1 cellular context compared by ENCODE assay signal in the genomic region with DNA sequence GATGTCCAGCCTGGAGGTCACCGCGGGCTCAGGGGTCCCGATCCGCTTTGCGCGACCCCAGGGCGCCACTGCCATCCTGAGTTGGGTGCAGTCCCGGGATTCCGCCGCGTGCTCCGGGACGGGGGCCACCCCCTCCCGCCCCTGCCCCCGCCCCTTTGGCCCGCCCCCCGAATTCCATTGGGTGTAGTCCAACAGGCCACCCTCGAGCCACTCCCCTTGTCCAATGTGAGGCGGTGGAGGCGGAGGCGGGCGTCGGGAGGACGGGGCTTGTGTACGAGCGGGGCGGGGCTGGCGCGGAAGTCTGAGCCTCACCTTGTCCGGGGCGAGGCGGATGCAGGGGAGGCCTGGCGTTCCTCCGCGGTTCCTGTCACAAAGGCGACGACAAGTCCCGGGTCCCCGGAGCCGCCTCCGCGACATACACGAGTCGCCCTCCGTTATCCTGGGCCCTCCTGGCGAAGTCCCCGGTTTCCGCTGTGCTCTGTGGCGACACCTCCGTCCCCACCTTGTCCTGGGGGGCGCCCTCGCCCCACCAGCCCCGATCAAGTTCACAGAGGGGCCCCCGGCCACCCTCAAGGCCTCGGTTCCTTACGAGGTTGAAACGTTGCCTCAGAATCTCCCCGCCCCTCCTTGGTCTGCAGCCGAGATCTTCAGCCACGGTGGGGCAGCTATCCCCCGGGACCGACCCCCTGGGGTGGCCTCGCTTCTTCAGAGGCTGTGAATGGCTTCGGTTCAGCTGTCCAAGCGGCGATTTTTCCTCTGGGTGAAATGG.
TF ChIP-seq lines count a peak whose summit lies in the region.

No MANE protein-coding gene starts in this region.

TF ChIP-seq in HEK293, 187 proteins besides CTCF, POLR2A, EP300 and RAD21 (continued from another document and continues in another):
- TF ChIP-seq, protein P1, sequence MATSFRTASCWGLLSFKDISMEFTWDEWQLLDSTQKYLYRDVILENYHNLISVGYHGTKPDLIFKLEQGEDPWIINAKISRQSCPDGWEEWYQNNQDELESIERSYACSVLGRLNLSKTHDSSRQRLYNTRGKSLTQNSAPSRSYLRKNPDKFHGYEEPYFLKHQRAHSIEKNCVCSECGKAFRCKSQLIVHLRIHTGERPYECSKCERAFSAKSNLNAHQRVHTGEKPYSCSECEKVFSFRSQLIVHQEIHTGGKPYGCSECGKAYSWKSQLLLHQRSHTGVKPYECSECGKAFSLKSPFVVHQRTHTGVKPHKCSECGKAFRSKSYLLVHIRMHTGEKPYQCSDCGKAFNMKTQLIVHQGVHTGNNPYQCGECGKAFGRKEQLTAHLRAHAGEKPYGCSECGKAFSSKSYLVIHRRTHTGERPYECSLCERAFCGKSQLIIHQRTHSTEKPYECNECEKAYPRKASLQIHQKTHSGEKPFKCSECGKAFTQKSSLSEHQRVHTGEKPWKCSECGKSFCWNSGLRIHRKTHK (tag by site-specific recombination; IDR thresholded peaks at IDR 0.05): no peak
- no peak for TF ChIP-seq ZNF292 (tag by site-specific recombination; IDR thresholded peaks at IDR 0.05; ENCODE audit: borderline replicate concordance, low read depth)
- TF ChIP-seq ZNF426 (tag by site-specific recombination; IDR thresholded peaks at IDR 0.05): no peak
- no peak for TF ChIP-seq ZNF626 (tag by site-specific recombination; IDR thresholded peaks at IDR 0.05)
- TF ChIP-seq, protein P2, sequence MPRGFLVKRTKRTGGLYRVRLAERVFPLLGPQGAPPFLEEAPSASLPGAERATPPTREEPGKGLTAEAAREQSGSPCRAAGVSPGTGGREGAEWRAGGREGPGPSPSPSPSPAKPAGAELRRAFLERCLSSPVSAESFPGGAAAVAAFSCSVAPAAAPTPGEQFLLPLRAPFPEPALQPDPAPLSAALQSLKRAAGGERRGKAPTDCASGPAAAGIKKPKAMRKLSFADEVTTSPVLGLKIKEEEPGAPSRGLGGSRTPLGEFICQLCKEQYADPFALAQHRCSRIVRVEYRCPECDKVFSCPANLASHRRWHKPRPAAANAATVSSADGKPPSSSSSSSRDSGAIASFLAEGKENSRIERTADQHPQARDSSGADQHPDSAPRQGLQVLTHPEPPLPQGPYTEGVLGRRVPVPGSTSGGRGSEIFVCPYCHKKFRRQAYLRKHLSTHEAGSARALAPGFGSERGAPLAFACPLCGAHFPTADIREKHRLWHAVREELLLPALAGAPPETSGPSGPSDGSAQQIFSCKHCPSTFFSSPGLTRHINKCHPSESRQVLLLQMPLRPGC (tag by site-specific recombination; IDR thresholded peaks at IDR 0.05): peak; percentile 64
- TF ChIP-seq ZFP69B (tag by site-specific recombination; IDR thresholded peaks at IDR 0.05): peak; percentile 58
- TF ChIP-seq, protein P3, sequence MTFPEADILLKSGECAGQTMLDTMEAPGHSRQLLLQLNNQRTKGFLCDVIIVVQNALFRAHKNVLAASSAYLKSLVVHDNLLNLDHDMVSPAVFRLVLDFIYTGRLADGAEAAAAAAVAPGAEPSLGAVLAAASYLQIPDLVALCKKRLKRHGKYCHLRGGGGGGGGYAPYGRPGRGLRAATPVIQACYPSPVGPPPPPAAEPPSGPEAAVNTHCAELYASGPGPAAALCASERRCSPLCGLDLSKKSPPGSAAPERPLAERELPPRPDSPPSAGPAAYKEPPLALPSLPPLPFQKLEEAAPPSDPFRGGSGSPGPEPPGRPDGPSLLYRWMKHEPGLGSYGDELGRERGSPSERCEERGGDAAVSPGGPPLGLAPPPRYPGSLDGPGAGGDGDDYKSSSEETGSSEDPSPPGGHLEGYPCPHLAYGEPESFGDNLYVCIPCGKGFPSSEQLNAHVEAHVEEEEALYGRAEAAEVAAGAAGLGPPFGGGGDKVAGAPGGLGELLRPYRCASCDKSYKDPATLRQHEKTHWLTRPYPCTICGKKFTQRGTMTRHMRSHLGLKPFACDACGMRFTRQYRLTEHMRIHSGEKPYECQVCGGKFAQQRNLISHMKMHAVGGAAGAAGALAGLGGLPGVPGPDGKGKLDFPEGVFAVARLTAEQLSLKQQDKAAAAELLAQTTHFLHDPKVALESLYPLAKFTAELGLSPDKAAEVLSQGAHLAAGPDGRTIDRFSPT (tag by site-specific recombination; IDR thresholded peaks at IDR 0.05): no peak; the same call in 1 of the 2 replicates
- TF ChIP-seq YY1 (tag by site-specific recombination; IDR thresholded peaks at IDR 0.05): no peak
- no peak for TF ChIP-seq ZNF114 (tag by site-specific recombination; IDR thresholded peaks at IDR 0.05)
- TF ChIP-seq, protein P4, sequence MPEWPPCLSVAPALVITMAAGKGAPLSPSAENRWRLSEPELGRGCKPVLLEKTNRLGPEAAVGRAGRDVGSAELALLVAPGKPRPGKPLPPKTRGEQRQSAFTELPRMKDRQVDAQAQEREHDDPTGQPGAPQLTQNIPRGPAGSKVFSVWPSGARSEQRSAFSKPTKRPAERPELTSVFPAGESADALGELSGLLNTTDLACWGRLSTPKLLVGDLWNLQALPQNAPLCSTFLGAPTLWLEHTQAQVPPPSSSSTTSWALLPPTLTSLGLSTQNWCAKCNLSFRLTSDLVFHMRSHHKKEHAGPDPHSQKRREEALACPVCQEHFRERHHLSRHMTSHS (tag by site-specific recombination; IDR thresholded peaks at IDR 0.05): no peak
- TF ChIP-seq, protein P5, sequence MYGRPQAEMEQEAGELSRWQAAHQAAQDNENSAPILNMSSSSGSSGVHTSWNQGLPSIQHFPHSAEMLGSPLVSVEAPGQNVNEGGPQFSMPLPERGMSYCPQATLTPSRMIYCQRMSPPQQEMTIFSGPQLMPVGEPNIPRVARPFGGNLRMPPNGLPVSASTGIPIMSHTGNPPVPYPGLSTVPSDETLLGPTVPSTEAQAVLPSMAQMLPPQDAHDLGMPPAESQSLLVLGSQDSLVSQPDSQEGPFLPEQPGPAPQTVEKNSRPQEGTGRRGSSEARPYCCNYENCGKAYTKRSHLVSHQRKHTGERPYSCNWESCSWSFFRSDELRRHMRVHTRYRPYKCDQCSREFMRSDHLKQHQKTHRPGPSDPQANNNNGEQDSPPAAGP (tag by site-specific recombination; IDR thresholded peaks at IDR 0.05): peak; percentile 47
- peak; percentile 43; the same call in 1 of the 2 replicates for TF ChIP-seq KLF1 (tag by site-specific recombination; IDR thresholded peaks at IDR 0.05)
- TF ChIP-seq ZNF175 (tag by site-specific recombination; IDR thresholded peaks at IDR 0.05): no peak
- no peak for TF ChIP-seq ZNF510 (tag by site-specific recombination; IDR thresholded peaks at IDR 0.05; ENCODE audit: insufficient replicate concordance)
- TF ChIP-seq ZNF830 (tag by site-specific recombination; IDR thresholded peaks at IDR 0.05; ENCODE audit: low read depth): no peak
- TF ChIP-seq KLF7 (tag by site-specific recombination; IDR thresholded peaks at IDR 0.05; ENCODE audit: borderline replicate concordance): peak; percentile 68; the same call in 1 of the 2 replicates
- TF ChIP-seq ZSCAN16 (tag by site-specific recombination; IDR thresholded peaks at IDR 0.05): 0 out of 2 replicates have a peak, but pooled peaks have one; percentile 66
- TF ChIP-seq REPIN1 (tag by site-specific recombination; IDR thresholded peaks at IDR 0.05; ENCODE audit: low read depth): peak; percentile 89; the same call in 1 of the 2 replicates
- TF ChIP-seq GLIS2 (tag by site-specific recombination; IDR thresholded peaks at IDR 0.05): peak; percentile 94
- no peak for TF ChIP-seq ZNF302 (tag by site-specific recombination; IDR thresholded peaks at IDR 0.05; ENCODE audit: low read depth)
- TF ChIP-seq ZNF707 (tag by site-specific recombination; IDR thresholded peaks at IDR 0.05): no peak
- no peak for TF ChIP-seq ZNF785 (tag by site-specific recombination; IDR thresholded peaks at IDR 0.05)
- TF ChIP-seq, protein P6, sequence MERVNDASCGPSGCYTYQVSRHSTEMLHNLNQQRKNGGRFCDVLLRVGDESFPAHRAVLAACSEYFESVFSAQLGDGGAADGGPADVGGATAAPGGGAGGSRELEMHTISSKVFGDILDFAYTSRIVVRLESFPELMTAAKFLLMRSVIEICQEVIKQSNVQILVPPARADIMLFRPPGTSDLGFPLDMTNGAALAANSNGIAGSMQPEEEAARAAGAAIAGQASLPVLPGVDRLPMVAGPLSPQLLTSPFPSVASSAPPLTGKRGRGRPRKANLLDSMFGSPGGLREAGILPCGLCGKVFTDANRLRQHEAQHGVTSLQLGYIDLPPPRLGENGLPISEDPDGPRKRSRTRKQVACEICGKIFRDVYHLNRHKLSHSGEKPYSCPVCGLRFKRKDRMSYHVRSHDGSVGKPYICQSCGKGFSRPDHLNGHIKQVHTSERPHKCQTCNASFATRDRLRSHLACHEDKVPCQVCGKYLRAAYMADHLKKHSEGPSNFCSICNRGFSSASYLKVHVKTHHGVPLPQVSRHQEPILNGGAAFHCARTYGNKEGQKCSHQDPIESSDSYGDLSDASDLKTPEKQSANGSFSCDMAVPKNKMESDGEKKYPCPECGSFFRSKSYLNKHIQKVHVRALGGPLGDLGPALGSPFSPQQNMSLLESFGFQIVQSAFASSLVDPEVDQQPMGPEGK (tag by site-specific recombination; IDR thresholded peaks at IDR 0.05): peak; percentile 89
- TF ChIP-seq ZNF837 (tag by site-specific recombination; IDR thresholded peaks at IDR 0.05): no peak
- TF ChIP-seq, protein P7, sequence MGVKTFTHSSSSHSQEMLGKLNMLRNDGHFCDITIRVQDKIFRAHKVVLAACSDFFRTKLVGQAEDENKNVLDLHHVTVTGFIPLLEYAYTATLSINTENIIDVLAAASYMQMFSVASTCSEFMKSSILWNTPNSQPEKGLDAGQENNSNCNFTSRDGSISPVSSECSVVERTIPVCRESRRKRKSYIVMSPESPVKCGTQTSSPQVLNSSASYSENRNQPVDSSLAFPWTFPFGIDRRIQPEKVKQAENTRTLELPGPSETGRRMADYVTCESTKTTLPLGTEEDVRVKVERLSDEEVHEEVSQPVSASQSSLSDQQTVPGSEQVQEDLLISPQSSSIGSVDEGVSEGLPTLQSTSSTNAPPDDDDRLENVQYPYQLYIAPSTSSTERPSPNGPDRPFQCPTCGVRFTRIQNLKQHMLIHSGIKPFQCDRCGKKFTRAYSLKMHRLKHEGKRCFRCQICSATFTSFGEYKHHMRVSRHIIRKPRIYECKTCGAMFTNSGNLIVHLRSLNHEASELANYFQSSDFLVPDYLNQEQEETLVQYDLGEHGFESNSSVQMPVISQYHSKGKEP (tag by site-specific recombination; IDR thresholded peaks at IDR 0.05): no peak
- TF ChIP-seq ZNF132 (tag by site-specific recombination; IDR thresholded peaks at IDR 0.05; ENCODE audit: borderline replicate concordance): no peak
- no peak for TF ChIP-seq ZNF621 (tag by site-specific recombination; IDR thresholded peaks at IDR 0.05)
- TF ChIP-seq ZBTB7A (tag by site-specific recombination; IDR thresholded peaks at IDR 0.05; ENCODE audit: low read depth): 0 out of 2 replicates have a peak, but pooled peaks have one; percentile 28
- no peak for TF ChIP-seq ZNF548 (tag by site-specific recombination; IDR thresholded peaks at IDR 0.05)
- TF ChIP-seq, protein P8, sequence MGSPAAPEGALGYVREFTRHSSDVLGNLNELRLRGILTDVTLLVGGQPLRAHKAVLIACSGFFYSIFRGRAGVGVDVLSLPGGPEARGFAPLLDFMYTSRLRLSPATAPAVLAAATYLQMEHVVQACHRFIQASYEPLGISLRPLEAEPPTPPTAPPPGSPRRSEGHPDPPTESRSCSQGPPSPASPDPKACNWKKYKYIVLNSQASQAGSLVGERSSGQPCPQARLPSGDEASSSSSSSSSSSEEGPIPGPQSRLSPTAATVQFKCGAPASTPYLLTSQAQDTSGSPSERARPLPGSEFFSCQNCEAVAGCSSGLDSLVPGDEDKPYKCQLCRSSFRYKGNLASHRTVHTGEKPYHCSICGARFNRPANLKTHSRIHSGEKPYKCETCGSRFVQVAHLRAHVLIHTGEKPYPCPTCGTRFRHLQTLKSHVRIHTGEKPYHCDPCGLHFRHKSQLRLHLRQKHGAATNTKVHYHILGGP (tag by site-specific recombination; IDR thresholded peaks at IDR 0.05): no peak
- TF ChIP-seq ZNF37A (tag by site-specific recombination; IDR thresholded peaks at IDR 0.05): no peak
- peak; percentile 25; the same call in 1 of the 2 replicates for TF ChIP-seq ZNF76 (tag by site-specific recombination; IDR thresholded peaks at IDR 0.05; ENCODE audit: borderline replicate concordance, low read depth)
- no peak for TF ChIP-seq FEZF1 (tag by site-specific recombination; IDR thresholded peaks at IDR 0.05)
- TF ChIP-seq SP2 (tag by site-specific recombination; IDR thresholded peaks at IDR 0.05): peak; percentile 88
- peak; percentile 70 for TF ChIP-seq OSR2 (tag by site-specific recombination; IDR thresholded peaks at IDR 0.05)
- no peak for TF ChIP-seq ZBTB17 (tag by site-specific recombination; IDR thresholded peaks at IDR 0.05)
- TF ChIP-seq ZNF660 (tag by site-specific recombination; IDR thresholded peaks at IDR 0.05): no peak
- TF ChIP-seq, protein P9, sequence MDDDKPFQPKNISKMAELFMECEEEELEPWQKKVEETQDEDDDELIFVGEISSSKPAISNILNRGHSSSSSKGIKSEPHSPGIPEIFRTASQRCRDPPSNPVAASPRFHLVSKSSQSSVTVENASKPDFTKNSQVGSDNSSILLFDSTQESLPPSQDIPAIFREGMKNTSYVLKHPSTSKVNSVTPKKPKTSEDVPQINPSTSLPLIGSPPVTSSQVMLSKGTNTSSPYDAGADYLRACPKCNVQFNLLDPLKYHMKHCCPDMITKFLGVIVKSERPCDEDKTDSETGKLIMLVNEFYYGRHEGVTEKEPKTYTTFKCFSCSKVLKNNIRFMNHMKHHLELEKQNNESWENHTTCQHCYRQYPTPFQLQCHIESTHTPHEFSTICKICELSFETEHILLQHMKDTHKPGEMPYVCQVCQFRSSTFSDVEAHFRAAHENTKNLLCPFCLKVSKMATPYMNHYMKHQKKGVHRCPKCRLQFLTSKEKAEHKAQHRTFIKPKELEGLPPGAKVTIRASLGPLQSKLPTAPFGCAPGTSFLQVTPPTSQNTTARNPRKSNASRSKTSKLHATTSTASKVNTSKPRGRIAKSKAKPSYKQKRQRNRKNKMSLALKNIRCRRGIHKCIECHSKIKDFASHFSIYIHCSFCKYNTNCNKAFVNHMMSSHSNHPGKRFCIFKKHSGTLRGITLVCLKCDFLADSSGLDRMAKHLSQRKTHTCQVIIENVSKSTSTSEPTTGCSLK (tag by site-specific recombination; IDR thresholded peaks at IDR 0.05): no peak
- TF ChIP-seq ZEB2 (tag by site-specific recombination; IDR thresholded peaks at IDR 0.05): peak; percentile 95
- no peak for TF ChIP-seq GLI4 (tag by site-specific recombination; IDR thresholded peaks at IDR 0.05)
- TF ChIP-seq PRDM1 (tag by site-specific recombination; IDR thresholded peaks at IDR 0.05): no peak
- no peak for TF ChIP-seq ZNF530 (tag by site-specific recombination; IDR thresholded peaks at IDR 0.05; ENCODE audit: low read depth)
- TF ChIP-seq SP3 (tag by site-specific recombination; IDR thresholded peaks at IDR 0.05): peak; percentile 72
- no peak for TF ChIP-seq ZNF138 (tag by site-specific recombination; IDR thresholded peaks at IDR 0.05; ENCODE audit: borderline replicate concordance)
- TF ChIP-seq ZNF350 (tag by site-specific recombination; IDR thresholded peaks at IDR 0.05): no peak
- TF ChIP-seq ZNF391 (tag by site-specific recombination; IDR thresholded peaks at IDR 0.05; ENCODE audit: borderline replicate concordance, low read depth): no peak; the same call in 1 of the 2 replicates
